ENCODE assay signal across 23 cellular contexts in genomic region chr14:60274448-60274847, GRCh38.
"Had no signal": no experiment of that assay in that cellular context is flagged by ENCODE, and none has a peak within 500 bp of the region (broad histone marks: within the 10 kb centered on the region; RNA-seq: fewer than 3 reads in every experiment).

No MANE protein-coding gene starts in this region.

- H3K27ac ChIP-seq: gastrocnemius medialis, heart left ventricle, left lung, ovary, psoas muscle, skin epidermis, suprapubic skin, transverse colon, vagina had no signal

- H3K27me3 Mint-ChIP-seq: activated naive CD4-positive, alpha-beta T cell treated with anti-CD3 and anti-CD28 coated beads, Interleukin-2, amount 50 U/mL, for 24 hours; stimulated activated naive CD8-positive, alpha-beta T cell treated with anti-CD3 and anti-CD28 coated beads, Interleukin-15, Interleukin-2, amounts not matched to agents 100 ng/mL and 50 ng/mL, for 24 hours had no signal

- H3K27ac Mint-ChIP-seq: activated naive CD4-positive, alpha-beta T cell treated with anti-CD3 and anti-CD28 coated beads, Interleukin-2, amount 50 U/mL, for 24 hours; activated T-cell treated with anti-CD3 and anti-CD28 coated beads, Interleukin-2, amount 50 U/mL, for 72 hours; stimulated activated naive CD8-positive, alpha-beta T cell treated with anti-CD3 and anti-CD28 coated beads, Interleukin-15, Interleukin-2, amounts not matched to agents 100 ng/mL and 50 ng/mL, for 24 hours had no signal

- H3K9me3 Mint-ChIP-seq: activated T-cell treated with anti-CD3 and anti-CD28 coated beads, Interleukin-2, amount 50 U/mL, for 72 hours; stimulated activated naive CD8-positive, alpha-beta T cell treated with anti-CD3 and anti-CD28 coated beads, Interleukin-15, Interleukin-2, amounts not matched to agents 100 ng/mL and 50 ng/mL, for 24 hours had no signal

- ATAC-seq: activated T-cell treated with anti-CD3 and anti-CD28 coated beads, Interleukin-2, amount 50 U/mL, for 72 hours; gastrocnemius medialis; heart left ventricle; left lung; right cardiac atrium had no signal

- DNase-seq: activated CD4-positive, alpha-beta T cell treated with anti-CD3 and anti-CD28 coated beads, Interleukin-2, amount 50 U/mL, for 1 hour; activated CD4-positive, CD25-positive, alpha-beta regulatory T cell treated with anti-CD3 and anti-CD28 coated beads, Interleukin-2, amount 50 U/mL, for 72 hours; activated CD8-positive, alpha-beta memory T cell treated with anti-CD3 and anti-CD28 coated beads, Interleukin-2, amount 50 U/mL, for 4 hours; activated gamma-delta T cell; activated T-cell treated with anti-CD3 and anti-CD28 coated beads, Interleukin-2, amount 50 U/mL, for 72 hours; cerebellar nuclear complex; cortex of kidney; effector CD4-positive, alpha-beta T cell; gastrocnemius medialis; heart left ventricle; kidney; left lung; ovary; psoas muscle; right cardiac atrium; stimulated activated CD4-positive, alpha-beta T cell treated with anti-CD3 and anti-CD28 coated beads, Interleukin-15, amount 100 ng/mL, for 24 hours; stimulated activated CD4-positive, alpha-beta T cell treated with anti-CD3 and anti-CD28 coated beads, Interleukin-2, amount 100 ng/mL, for 48 hours; transverse colon had no signal

- H3K27me3 ChIP-seq: gastrocnemius medialis, heart left ventricle, left lung, ovary, suprapubic skin, transverse colon, vagina had no signal

- H3K36me3 ChIP-seq: gastrocnemius medialis, heart left ventricle, left lung, ovary, transverse colon, vagina had no signal

- H3K4me3 ChIP-seq: gastrocnemius medialis, heart left ventricle, left lung, ovary, psoas muscle, skin epidermis, suprapubic skin, transverse colon, vagina had no signal

- H3K4me3 Mint-ChIP-seq: activated naive CD4-positive, alpha-beta T cell treated with anti-CD3 and anti-CD28 coated beads, Interleukin-2, amount 50 U/mL, for 24 hours; activated T-cell treated with anti-CD3 and anti-CD28 coated beads, Interleukin-2, amount 50 U/mL, for 72 hours; stimulated activated naive CD8-positive, alpha-beta T cell treated with anti-CD3 and anti-CD28 coated beads, Interleukin-15, Interleukin-2, amounts not matched to agents 100 ng/mL and 50 ng/mL, for 24 hours had no signal

- H3K9me3 ChIP-seq: gastrocnemius medialis, left lung, ovary, psoas muscle, suprapubic skin, transverse colon, vagina had no signal
